ENCODE assay signal across 33 cellular contexts in the genomic region with DNA sequence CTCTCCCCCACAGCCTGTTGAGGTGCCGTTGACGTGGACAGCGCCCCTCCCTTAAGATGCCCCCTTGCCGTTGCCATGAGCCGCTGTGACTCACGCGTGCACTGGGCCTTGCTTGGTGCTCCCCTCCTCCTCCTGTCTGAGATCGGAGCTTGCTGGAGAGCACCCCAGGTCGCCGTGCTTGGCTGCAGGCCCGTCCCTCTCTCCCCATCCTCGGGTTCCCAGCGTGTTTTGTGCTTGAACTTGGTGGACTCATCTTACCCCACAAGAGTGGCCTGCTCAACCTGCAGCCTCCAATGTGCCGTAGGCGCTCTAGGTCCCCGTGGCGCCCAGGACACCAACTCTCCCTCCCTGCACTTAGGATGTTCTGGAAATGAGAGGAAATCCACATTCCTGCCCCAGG. TPM values are rescaled to one million over a fixed set of nuclear protein-coding genes. Genes with fewer than 3 reads are reported as not detected.
"Had no signal": no experiment of that assay in that cellular context is flagged by ENCODE, and none has a peak within 500 bp of the region (broad histone marks: within the 10 kb centered on the region; RNA-seq: fewer than 3 reads in every experiment).

No MANE protein-coding gene starts in this region.

- H3K9me3 ChIP-seq: adrenal gland, body of pancreas, colonic mucosa, esophagus squamous epithelium, gastroesophageal sphincter had no signal

- H3K4me1 ChIP-seq: adrenal gland, body of pancreas, colonic mucosa, esophagus squamous epithelium, gastroesophageal sphincter had no signal

- DNase-seq: activated B cell treated with CpG ODN at 0.5 μM for 24 hours; activated CD4-positive, alpha-beta memory T cell treated with anti-CD3 and anti-CD28 coated beads for 36 hours; activated CD4-positive, alpha-beta T cell treated with anti-CD3 and anti-CD28 coated beads for 48 hours; activated CD8-positive, alpha-beta memory T cell treated with anti-CD3 and anti-CD28 coated beads, Interleukin-2, amount 10 ng/mL, durations not matched to agents 7 days and 5 days; activated CD8-positive, alpha-beta memory T cell treated with anti-CD3 and anti-CD28 coated beads, Interleukin-2, amount 50 U/mL, for 4 hours; activated CD8-positive, alpha-beta T cell treated with anti-CD3 and anti-CD28 coated beads, Interleukin-2, amount 10 ng/mL, durations not matched to agents 7 days and 5 days; activated effector memory CD4-positive, alpha-beta T cell treated with anti-CD3 and anti-CD28 coated beads, Interleukin-2, amount 50 U/mL, for 16 hours; activated naive CD4-positive, alpha-beta T cell treated with anti-CD3 and anti-CD28 coated beads for 36 hours; activated naive CD8-positive, alpha-beta T cell treated with anti-CD3 and anti-CD28 coated beads for 36 hours; activated naive CD8-positive, alpha-beta T cell treated with anti-CD3 and anti-CD28 coated beads, Interleukin-2, amount 50 U/mL, for 24 hours; activated T-cell treated with anti-CD3 and anti-CD28 coated beads, Interleukin-2, amount 50 U/mL, for 1 hour; activated T-cell treated with anti-CD3 and anti-CD28 coated beads, Interleukin-2, amount 50 U/mL, for 48 hours; adrenal gland; amygdala; body of pancreas; caudate nucleus; colonic mucosa; effector CD8-positive, alpha-beta T cell; esophagus squamous epithelium; foreskin melanocyte; T-helper 2 cell had no signal

- H3K4me3 Mint-ChIP-seq: activated B cell treated with CpG ODN at 0.5 μM for 24 hours; activated CD4-positive, alpha-beta memory T cell treated with anti-CD3 and anti-CD28 coated beads for 36 hours; activated CD8-positive, alpha-beta memory T cell treated with anti-CD3 and anti-CD28 coated beads, Interleukin-2, amount 10 ng/mL, durations not matched to agents 7 days and 5 days; activated CD8-positive, alpha-beta T cell treated with anti-CD3 and anti-CD28 coated beads, Interleukin-2, amount 10 ng/mL, durations not matched to agents 7 days and 5 days; activated naive CD4-positive, alpha-beta T cell treated with anti-CD3 and anti-CD28 coated beads for 36 hours; activated naive CD4-positive, alpha-beta T cell treated with anti-CD3 and anti-CD28 coated beads, Interleukin-2, amount 50 U/mL, for 24 hours; activated naive CD8-positive, alpha-beta T cell treated with anti-CD3 and anti-CD28 coated beads for 36 hours; activated naive CD8-positive, alpha-beta T cell treated with anti-CD3 and anti-CD28 coated beads, Interleukin-2, amount 50 U/mL, for 24 hours; activated T-helper 1 cell treated with anti-CD3 and anti-CD28 coated beads, Interleukin-12 subunit alpha, Interleukin-12 subunit beta, Interleukin-2, Interleukin-4 antibody, amounts not matched to agents 30 ng/mL and 10 ng/mL and 1 ng/mL, durations not matched to agents 14 hours and 24 hours and 36 hours had no signal

- H3K9me3 Mint-ChIP-seq: activated B cell treated with CpG ODN at 0.5 μM for 24 hours; activated CD4-positive, alpha-beta memory T cell treated with anti-CD3 and anti-CD28 coated beads for 36 hours; activated naive CD4-positive, alpha-beta T cell treated with anti-CD3 and anti-CD28 coated beads for 36 hours; activated naive CD4-positive, alpha-beta T cell treated with anti-CD3 and anti-CD28 coated beads, Interleukin-2, amount 50 U/mL, for 24 hours; activated naive CD8-positive, alpha-beta T cell treated with anti-CD3 and anti-CD28 coated beads for 36 hours; activated naive CD8-positive, alpha-beta T cell treated with anti-CD3 and anti-CD28 coated beads, Interleukin-2, amount 50 U/mL, for 24 hours; activated T-helper 1 cell treated with anti-CD3 and anti-CD28 coated beads, Interleukin-12 subunit alpha, Interleukin-12 subunit beta, Interleukin-2, Interleukin-4 antibody, amounts not matched to agents 30 ng/mL and 10 ng/mL and 1 ng/mL, durations not matched to agents 14 hours and 24 hours and 36 hours; activated T-helper 2 cell treated with anti-CD3 and anti-CD28 coated beads, Interferon-gamma antibody, Interleukin-2, Interleukin-4, amounts not matched to agents 10 μg/mL and 5 μg/mL and 100 μg/mL, durations not matched to agents 14 hours and 24 hours and 36 hours had no signal

- H3K27ac Mint-ChIP-seq: activated B cell treated with CpG ODN at 0.5 μM for 24 hours; activated CD4-positive, alpha-beta memory T cell treated with anti-CD3 and anti-CD28 coated beads for 36 hours; activated CD8-positive, alpha-beta memory T cell treated with anti-CD3 and anti-CD28 coated beads, Interleukin-2, amount 10 ng/mL, durations not matched to agents 7 days and 5 days; activated CD8-positive, alpha-beta T cell treated with anti-CD3 and anti-CD28 coated beads, Interleukin-2, amount 10 ng/mL, durations not matched to agents 7 days and 5 days; activated naive CD4-positive, alpha-beta T cell treated with anti-CD3 and anti-CD28 coated beads for 36 hours; activated naive CD4-positive, alpha-beta T cell treated with anti-CD3 and anti-CD28 coated beads, Interleukin-2, amount 50 U/mL, for 24 hours; activated naive CD8-positive, alpha-beta T cell treated with anti-CD3 and anti-CD28 coated beads for 36 hours; activated naive CD8-positive, alpha-beta T cell treated with anti-CD3 and anti-CD28 coated beads, Interleukin-2, amount 50 U/mL, for 24 hours; activated T-helper 1 cell treated with anti-CD3 and anti-CD28 coated beads, Interleukin-12 subunit alpha, Interleukin-12 subunit beta, Interleukin-2, Interleukin-4 antibody, amounts not matched to agents 30 ng/mL and 10 ng/mL and 1 ng/mL, durations not matched to agents 14 hours and 24 hours and 36 hours; activated T-helper 2 cell treated with anti-CD3 and anti-CD28 coated beads, Interferon-gamma antibody, Interleukin-2, Interleukin-4, amounts not matched to agents 10 μg/mL and 5 μg/mL and 100 μg/mL, durations not matched to agents 14 hours and 24 hours and 36 hours had no signal

- H3K4me3 ChIP-seq: adrenal gland, body of pancreas, colonic mucosa, esophagus squamous epithelium, gastroesophageal sphincter had no signal

- H3K36me3 Mint-ChIP-seq: activated CD4-positive, alpha-beta memory T cell treated with anti-CD3 and anti-CD28 coated beads for 36 hours; activated CD8-positive, alpha-beta memory T cell treated with anti-CD3 and anti-CD28 coated beads, Interleukin-2, amount 10 ng/mL, durations not matched to agents 7 days and 5 days; activated naive CD4-positive, alpha-beta T cell treated with anti-CD3 and anti-CD28 coated beads, Interleukin-2, amount 50 U/mL, for 24 hours; activated naive CD8-positive, alpha-beta T cell treated with anti-CD3 and anti-CD28 coated beads for 36 hours had no signal

- H3K27ac ChIP-seq: adrenal gland, body of pancreas, colonic mucosa, epithelial cell of prostate, esophagus squamous epithelium, gastroesophageal sphincter, VCaP had no signal

- H3K36me3 ChIP-seq: adrenal gland, colonic mucosa had no signal

- H3K27me3 Mint-ChIP-seq: activated B cell treated with CpG ODN at 0.5 μM for 24 hours; activated CD4-positive, alpha-beta memory T cell treated with anti-CD3 and anti-CD28 coated beads for 36 hours; activated CD8-positive, alpha-beta memory T cell treated with anti-CD3 and anti-CD28 coated beads, Interleukin-2, amount 10 ng/mL, durations not matched to agents 7 days and 5 days; activated naive CD8-positive, alpha-beta T cell treated with anti-CD3 and anti-CD28 coated beads for 36 hours; activated naive CD8-positive, alpha-beta T cell treated with anti-CD3 and anti-CD28 coated beads, Interleukin-2, amount 50 U/mL, for 24 hours had no signal

- H3K4me1 Mint-ChIP-seq: activated B cell treated with CpG ODN at 0.5 μM for 24 hours; activated CD8-positive, alpha-beta memory T cell treated with anti-CD3 and anti-CD28 coated beads, Interleukin-2, amount 10 ng/mL, durations not matched to agents 7 days and 5 days; activated naive CD4-positive, alpha-beta T cell treated with anti-CD3 and anti-CD28 coated beads, Interleukin-2, amount 50 U/mL, for 24 hours; activated naive CD8-positive, alpha-beta T cell treated with anti-CD3 and anti-CD28 coated beads for 36 hours; activated naive CD8-positive, alpha-beta T cell treated with anti-CD3 and anti-CD28 coated beads, Interleukin-2, amount 50 U/mL, for 24 hours had no signal

- H3K27me3 ChIP-seq: adrenal gland, body of pancreas, colonic mucosa, esophagus squamous epithelium, gastroesophageal sphincter had no signal

- ATAC-seq: activated CD4-positive, CD25-positive, alpha-beta regulatory T cell treated with anti-CD3 and anti-CD28 coated beads, Interleukin-2, amount 50 U/mL, for 24 hours; activated CD8-positive, alpha-beta memory T cell treated with anti-CD3 and anti-CD28 coated beads, Interleukin-2, amount 10 ng/mL, durations not matched to agents 7 days and 5 days; activated CD8-positive, alpha-beta T cell treated with anti-CD3 and anti-CD28 coated beads, Interleukin-2, amount 10 ng/mL, durations not matched to agents 7 days and 5 days; activated naive CD8-positive, alpha-beta T cell treated with anti-CD3 and anti-CD28 coated beads, Interleukin-2, amount 50 U/mL, for 24 hours; body of pancreas; gastroesophageal sphincter had no signal

RNA-seq across cellular contexts. Expression of a gene that starts 39.9 kb away (rescaled TPM):
- total RNA-seq: activated B cell treated with CpG ODN at 0.5 μM for 24 hours; activated CD4-positive, alpha-beta memory T cell treated with anti-CD3 and anti-CD28 coated beads for 36 hours; activated CD8-positive, alpha-beta memory T cell treated with anti-CD3 and anti-CD28 coated beads for 36 hours; activated CD8-positive, alpha-beta memory T cell treated with anti-CD3 and anti-CD28 coated beads, Interleukin-2, amount 10 ng/mL, durations not matched to agents 7 days and 5 days; activated CD8-positive, alpha-beta T cell treated with anti-CD3 and anti-CD28 coated beads, Interleukin-2, amount 10 ng/mL, durations not matched to agents 7 days and 5 days; activated naive CD4-positive, alpha-beta T cell treated with anti-CD3 and anti-CD28 coated beads for 36 hours; activated naive CD8-positive, alpha-beta T cell treated with anti-CD3 and anti-CD28 coated beads for 36 hours; activated T-helper 1 cell treated with anti-CD3 and anti-CD28 coated beads, Interleukin-12 subunit alpha, Interleukin-12 subunit beta, Interleukin-2, Interleukin-4 antibody, amounts not matched to agents 30 ng/mL and 10 ng/mL and 1 ng/mL, durations not matched to agents 14 hours and 24 hours and 36 hours; activated T-helper 2 cell treated with anti-CD3 and anti-CD28 coated beads, Interferon-gamma antibody, Interleukin-2, Interleukin-4, amounts not matched to agents 10 μg/mL and 5 μg/mL and 100 μg/mL, durations not matched to agents 14 hours and 24 hours and 36 hours; adrenal gland; aorta; body of pancreas; colonic mucosa; esophagus squamous epithelium; fibroblast of lung; fibroblast of villous mesenchyme; gastroesophageal sphincter; T-helper 1 cell treated with Interleukin-12 subunit alpha and Interleukin-12 subunit beta and Interleukin-4 antibody, amounts not matched to agents 30 ng/mL and 1 ng/mL, for 36 hours had no signal
